30 cellular contexts compared by ENCODE assay signal in genomic region chr16:63038563-63039131, GRCh38.
"Had no signal": no experiment of that assay in that cellular context is flagged by ENCODE, and none has a peak within 500 bp of the region (broad histone marks: within the 10 kb centered on the region; RNA-seq: fewer than 3 reads in every experiment).

No MANE protein-coding gene starts in this region.

- H3K36me3 Mint-ChIP-seq: activated CD8-positive, alpha-beta memory T cell treated with anti-CD3 and anti-CD28 coated beads, Interleukin-2, amount 10 ng/mL, durations not matched to agents 7 days and 5 days; activated naive CD4-positive, alpha-beta T cell treated with anti-CD3 and anti-CD28 coated beads, Interleukin-2, amount 50 U/mL, for 24 hours had no signal

- H3K27ac Mint-ChIP-seq: activated B cell treated with CpG ODN at 0.5 μM for 24 hours; activated CD4-positive, alpha-beta T cell treated with anti-CD3 and anti-CD28 coated beads, Interleukin-2, amount 10 ng/mL, durations not matched to agents 24 days and 14 days; activated CD8-positive, alpha-beta memory T cell treated with anti-CD3 and anti-CD28 coated beads, Interleukin-2, amount 10 ng/mL, durations not matched to agents 7 days and 5 days; activated naive CD4-positive, alpha-beta T cell treated with anti-CD3 and anti-CD28 coated beads, Interleukin-2, amount 50 U/mL, for 24 hours; activated naive CD8-positive, alpha-beta T cell treated with anti-CD3 and anti-CD28 coated beads, Interleukin-2, amount 50 U/mL, for 24 hours; activated T-cell treated with anti-CD3 and anti-CD28 coated beads, Interleukin-2, amount 50 U/mL, for 24 hours; activated T-helper 1 cell treated with anti-CD3 and anti-CD28 coated beads, Interleukin-12 subunit alpha, Interleukin-12 subunit beta, Interleukin-2, Interleukin-4 antibody, amounts not matched to agents 30 ng/mL and 10 ng/mL and 1 ng/mL, durations not matched to agents 14 hours and 24 hours and 36 hours; IgD-negative memory B cell; T-helper 17 cell had no signal

- DNase-seq: activated B cell treated with CpG ODN at 0.5 μM for 24 hours; activated CD4-positive, alpha-beta T cell treated with anti-CD3 and anti-CD28 coated beads for 1 hour; activated CD4-positive, alpha-beta T cell treated with anti-CD3 and anti-CD28 coated beads, Interleukin-2, amount 10 ng/mL, durations not matched to agents 24 days and 14 days; activated CD4-positive, alpha-beta T cell treated with anti-CD3 and anti-CD28 coated beads, Interleukin-2, amount 50 U/mL, for 48 hours; activated CD8-positive, alpha-beta memory T cell treated with anti-CD3 and anti-CD28 coated beads, Interleukin-2, amount 10 ng/mL, durations not matched to agents 7 days and 5 days; activated effector memory CD4-positive, alpha-beta T cell treated with Interleukin-2 at 50 U/mL for 16 hours; activated naive CD4-positive, alpha-beta T cell; activated naive CD8-positive, alpha-beta T cell treated with anti-CD3 and anti-CD28 coated beads, Interleukin-2, amount 50 U/mL, for 24 hours; activated T-cell treated with anti-CD3 and anti-CD28 coated beads, Interleukin-2, amount 50 U/mL, for 24 hours; amniotic stem cell; central memory CD4-positive, alpha-beta T cell; KG1; NCI-H1694; NCI-H2029 treated with DMSO at 0.1 percent for 48 hours; NCI-H2171; NCI-H2227 treated with DMSO at 0.1 percent for 48 hours; NCI-H446 treated with DMSO at 0.1 percent for 48 hours; NCI-H524 treated with DMSO at 0.1 percent for 48 hours; NCI-H774; NK-92 treated with Interleukin-12 subunit alpha and Interleukin-12 subunit beta, amount 100 ng/mL, for 24 hours; OCI-M1; RPMI8226; T-helper 17 cell; T-helper 9 cell had no signal

- H3K4me3 Mint-ChIP-seq: activated B cell treated with CpG ODN at 0.5 μM for 24 hours; activated CD4-positive, alpha-beta T cell treated with anti-CD3 and anti-CD28 coated beads, Interleukin-2, amount 10 ng/mL, durations not matched to agents 24 days and 14 days; activated CD8-positive, alpha-beta memory T cell treated with anti-CD3 and anti-CD28 coated beads, Interleukin-2, amount 10 ng/mL, durations not matched to agents 7 days and 5 days; activated naive CD4-positive, alpha-beta T cell treated with anti-CD3 and anti-CD28 coated beads, Interleukin-2, amount 50 U/mL, for 24 hours; activated naive CD8-positive, alpha-beta T cell treated with anti-CD3 and anti-CD28 coated beads, Interleukin-2, amount 50 U/mL, for 24 hours; activated T-cell treated with anti-CD3 and anti-CD28 coated beads, Interleukin-2, amount 50 U/mL, for 24 hours; activated T-helper 1 cell treated with anti-CD3 and anti-CD28 coated beads, Interleukin-12 subunit alpha, Interleukin-12 subunit beta, Interleukin-2, Interleukin-4 antibody, amounts not matched to agents 30 ng/mL and 10 ng/mL and 1 ng/mL, durations not matched to agents 14 hours and 24 hours and 36 hours; IgD-negative memory B cell; T-helper 17 cell had no signal

- H3K4me1 Mint-ChIP-seq: activated B cell treated with CpG ODN at 0.5 μM for 24 hours; activated CD4-positive, alpha-beta T cell treated with anti-CD3 and anti-CD28 coated beads, Interleukin-2, amount 10 ng/mL, durations not matched to agents 24 days and 14 days; activated CD8-positive, alpha-beta memory T cell treated with anti-CD3 and anti-CD28 coated beads, Interleukin-2, amount 10 ng/mL, durations not matched to agents 7 days and 5 days; activated naive CD4-positive, alpha-beta T cell treated with anti-CD3 and anti-CD28 coated beads, Interleukin-2, amount 50 U/mL, for 24 hours; activated naive CD8-positive, alpha-beta T cell treated with anti-CD3 and anti-CD28 coated beads, Interleukin-2, amount 50 U/mL, for 24 hours; IgD-negative memory B cell; T-helper 17 cell had no signal

- ATAC-seq: activated CD8-positive, alpha-beta memory T cell treated with anti-CD3 and anti-CD28 coated beads, Interleukin-2, amount 10 ng/mL, durations not matched to agents 7 days and 5 days; activated naive CD8-positive, alpha-beta T cell treated with anti-CD3 and anti-CD28 coated beads, Interleukin-2, amount 50 U/mL, for 24 hours; body of pancreas; Panc1; Right ventricle myocardium inferior; T-helper 17 cell had no signal

- H3K27me3 Mint-ChIP-seq: activated B cell treated with CpG ODN at 0.5 μM for 24 hours; activated CD4-positive, alpha-beta T cell treated with anti-CD3 and anti-CD28 coated beads, Interleukin-2, amount 10 ng/mL, durations not matched to agents 24 days and 14 days; activated CD8-positive, alpha-beta memory T cell treated with anti-CD3 and anti-CD28 coated beads, Interleukin-2, amount 10 ng/mL, durations not matched to agents 7 days and 5 days; activated naive CD4-positive, alpha-beta T cell treated with anti-CD3 and anti-CD28 coated beads, Interleukin-2, amount 50 U/mL, for 24 hours; activated naive CD8-positive, alpha-beta T cell treated with anti-CD3 and anti-CD28 coated beads, Interleukin-2, amount 50 U/mL, for 24 hours; activated T-cell treated with anti-CD3 and anti-CD28 coated beads, Interleukin-2, amount 50 U/mL, for 24 hours; IgD-negative memory B cell; T-helper 17 cell had no signal
